In genomic region chr3:126745760-126746394, GRCh38 we compare ENCODE assay signal across 17 cellular contexts. TPM values are rescaled to one million over a fixed set of nuclear protein-coding genes. Genes with fewer than 3 reads are reported as not detected.
DNase-seq lines count a peak whose midpoint lies in the region; ATAC-seq, FAIRE-seq and TF ChIP-seq lines count a peak whose summit lies in the region.
"Had no signal": no experiment of that assay in that cellular context is flagged by ENCODE, and none has a peak within 500 bp of the region (broad histone marks: within the 10 kb centered on the region; RNA-seq: fewer than 3 reads in every experiment).

No MANE protein-coding gene starts in this region.

- TF ChIP-seq CTCF in GM23338 (conservative IDR thresholded peaks at IDR 0.05; ENCODE audit: low read depth in 2 of 2) (no peak), Panc1 (IDR thresholded peaks at IDR 0.05) (no peak), cardiac muscle cell (IDR thresholded peaks at IDR 0.05; ENCODE audit: low read depth, low read length) (no peak), pancreas (IDR thresholded peaks at IDR 0.05) (no peak), glutamatergic neuron (IDR thresholded peaks at IDR 0.05; ENCODE audit: partially characterized antibody, unreplicated experiment) (no peak)

- H3K4me3 Mint-ChIP-seq in GM23338 (no peak overlapping the region), glutamatergic neuron (ENCODE audit: unreplicated experiment) (no peak overlapping the region)
- no peak overlapping the region for H3K4me3 Mint-ChIP-seq in stimulated activated naive CD8-positive, alpha-beta T cell treated with anti-CD3 and anti-CD28 coated beads, Interleukin-15, amount 100 ng/mL, for 72 hours
- H3K4me3 Mint-ChIP-seq: CD8-positive, alpha-beta memory T cell; immature natural killer cell had no signal

- peaks cover 11% of the 10 kb centered on the region for H3K79me2 ChIP-seq in GM23338 (replicated peaks; ENCODE audit: insufficient read depth)

- H3K9me3 ChIP-seq in Panc1 (ENCODE audit: control insufficient read depth, insufficient read depth, low read depth, low read length) = no peaks in the 10 kb centered on the region
- H3K9me3 ChIP-seq in cardiac muscle cell (ENCODE audit: low read depth) = no peaks in the 10 kb centered on the region
- H3K9me3 ChIP-seq in pancreas = no peaks in the 10 kb centered on the region
- H3K9me3 ChIP-seq: SJSA1 had no signal

- H3K4me1 ChIP-seq in GM23338 (ENCODE audit: insufficient read depth) (peaks cover 2% of the 10 kb centered on the region; the same call in 1 of the 2 replicates), Panc1 (ENCODE audit: control insufficient read depth, insufficient read depth, low read length) (peaks cover 7% of the 10 kb centered on the region; the same call in 1 of the 2 replicates), cardiac muscle cell (ENCODE audit: low read depth) (peaks cover 67% of the 10 kb centered on the region), pancreas (peaks cover 0 to 10% (median 0%) of the 10 kb centered on the region in 3 donors)

- WGBS in pancreas, 2 donors = 81 to 82% methylated on average over 6 of the region's 6 CpGs

- peaks cover 10% of the 10 kb centered on the region for H3K27me3 Mint-ChIP-seq in GM23338 (ENCODE audit: insufficient read depth, low read depth, poor library complexity)
- H3K27me3 Mint-ChIP-seq in glutamatergic neuron (ENCODE audit: unreplicated experiment) = peaks cover 8% of the 10 kb centered on the region
- no peaks in the 10 kb centered on the region for H3K27me3 Mint-ChIP-seq in stimulated activated naive CD8-positive, alpha-beta T cell treated with anti-CD3 and anti-CD28 coated beads, Interleukin-15, amount 100 ng/mL, for 72 hours
- H3K27me3 Mint-ChIP-seq: CD8-positive, alpha-beta memory T cell had no signal

- POLR2A ChIA-PET in Panc1 (lab: Charles Lee) = no interaction called here

- no peaks in the 10 kb centered on the region for H3K36me3 ChIP-seq in GM23338 (ENCODE audit: insufficient read depth)
- H3K36me3 ChIP-seq in Panc1 (ENCODE audit: control insufficient read depth, insufficient read depth, low read length) = no peaks in the 10 kb centered on the region
- H3K36me3 ChIP-seq in cardiac muscle cell = no peaks in the 10 kb centered on the region
- no peaks in the 10 kb centered on the region for H3K36me3 ChIP-seq in pancreas
- H3K36me3 ChIP-seq: SJSA1 had no signal

- no TSS peak for BruUV-seq in Panc1 (replicated peaks; lab: Mats Ljungman, UMichigan)

- H3K36me3 Mint-ChIP-seq in GM23338 (ENCODE audit: low read depth) (peaks cover 13% of the 10 kb centered on the region; the same call in 1 of the 3 replicates), glutamatergic neuron (ENCODE audit: unreplicated experiment) (peaks cover 5% of the 10 kb centered on the region)

- H3F3A ChIP-seq in GM23338 (replicated peaks; ENCODE audit: low read depth) = no peaks in the 10 kb centered on the region

- no peak for DNase-seq in GM23338 (ENCODE audit: low spot score)
- DNase-seq in Panc1 (ENCODE audit: low read depth, low spot score) = no peak
- peak in 1 of 2 donors; percentile 44 for DNase-seq in cardiac muscle cell (ENCODE audit: low read depth in 1 of 2, low spot score in 1 of 2)
- DNase-seq in pancreas = peak; percentile 63 to 89 (median 78)
- DNase-seq in glutamatergic neuron = no peak
- no peak for DNase-seq in stimulated activated naive CD8-positive, alpha-beta T cell treated with anti-CD3 and anti-CD28 coated beads, Interleukin-15, amount 100 ng/mL, for 72 hours
- DNase-seq: activated CD4-positive, CD25-positive, alpha-beta regulatory T cell treated with anti-CD3 and anti-CD28 coated beads, Interleukin-2, amount 50 U/mL, for 72 hours; activated effector memory CD4-positive, alpha-beta T cell treated with Interleukin-2 at 50 U/mL for 16 hours; CD8-positive, alpha-beta memory T cell; immature natural killer cell; NCI-H226; stimulated activated CD4-positive, alpha-beta T cell treated with anti-CD3 and anti-CD28 coated beads, Interleukin-2, amount 100 ng/mL, for 24 hours; stimulated activated naive CD4-positive, alpha-beta T cell had no signal

- ATAC-seq in GM23338 (no peak), Panc1 (peak; percentile 49; the same call in 1 of the 2 replicates), pancreas (peak; percentile 68 to 91 (median 86)), GM21786 (IDR thresholded peaks at IDR 0.05; ENCODE audit: unreplicated experiment) (no peak), HG03095 (IDR thresholded peaks at IDR 0.05; ENCODE audit: unreplicated experiment) (no peak)
- ATAC-seq in stimulated activated naive CD8-positive, alpha-beta T cell treated with anti-CD3 and anti-CD28 coated beads, Interleukin-15, amount 100 ng/mL, for 72 hours = no peak
- ATAC-seq: GM12878 had no signal

- in situ Hi-C loops in Panc1 (cut with HindIII; ENCODE audit: low pct_unique_long_range_greater_than_20kb, low sequenced_read_pairs) = no loop called here

- H3K9me3 Mint-ChIP-seq in GM23338 (no peaks in the 10 kb centered on the region), glutamatergic neuron (ENCODE audit: unreplicated experiment) (peaks cover 11% of the 10 kb centered on the region)
- no peaks in the 10 kb centered on the region for H3K9me3 Mint-ChIP-seq in stimulated activated naive CD8-positive, alpha-beta T cell treated with anti-CD3 and anti-CD28 coated beads, Interleukin-15, amount 100 ng/mL, for 72 hours
- H3K9me3 Mint-ChIP-seq: CD8-positive, alpha-beta memory T cell; immature natural killer cell had no signal

- H3K4me3 ChIP-seq in GM23338 = no peak overlapping the region
- H3K4me3 ChIP-seq in Panc1 (ENCODE audit: low read depth in 2 of 2, low read length in 2 of 2) = no peak overlapping the region
- H3K4me3 ChIP-seq in cardiac muscle cell = no peak overlapping the region
- H3K4me3 ChIP-seq in pancreas = no peak overlapping the region
- H3K4me3 ChIP-seq: GM12878, SJSA1 had no signal

- FAIRE-seq in pancreas (lab: Jason Lieb, UNC) = no peak
- FAIRE-seq: GM12878 had no signal

- H3K4me2 ChIP-seq in GM23338 = no peak overlapping the region

- no peaks in the 10 kb centered on the region; the same call in 1 of the 2 replicates for H4K20me1 ChIP-seq in GM23338 (replicated peaks; ENCODE audit: insufficient read depth)

- H3K27me3 ChIP-seq in GM23338 (ENCODE audit: insufficient read depth) (no peaks in the 10 kb centered on the region), Panc1 (ENCODE audit: control insufficient read depth, insufficient read depth, low read length) (no peaks in the 10 kb centered on the region), cardiac muscle cell (no peaks in the 10 kb centered on the region), pancreas (no peaks in the 10 kb centered on the region)
- H3K27me3 ChIP-seq: SJSA1 had no signal

- H3K27ac Mint-ChIP-seq in GM23338 (peak overlapping the region; percentile 68), glutamatergic neuron (ENCODE audit: unreplicated experiment) (no peak overlapping the region)
- H3K27ac Mint-ChIP-seq in stimulated activated naive CD8-positive, alpha-beta T cell treated with anti-CD3 and anti-CD28 coated beads, Interleukin-15, amount 100 ng/mL, for 72 hours = no peak overlapping the region
- H3K27ac Mint-ChIP-seq: immature natural killer cell had no signal

- no peak overlapping the region for H3K27ac ChIP-seq in GM23338 (ENCODE audit: low read depth)
- H3K27ac ChIP-seq in Panc1 (ENCODE audit: low read length) = no peak overlapping the region
- H3K27ac ChIP-seq in cardiac muscle cell = peak overlapping the region; percentile 98
- H3K27ac ChIP-seq in pancreas = no peak overlapping the region

- no peak overlapping the region for H2AFZ ChIP-seq in GM23338

- H3K4me1 Mint-ChIP-seq in GM23338 (peaks cover 19% of the 10 kb centered on the region), glutamatergic neuron (ENCODE audit: low read depth, unreplicated experiment) (peaks cover 52% of the 10 kb centered on the region)
- H3K4me1 Mint-ChIP-seq in stimulated activated naive CD8-positive, alpha-beta T cell treated with anti-CD3 and anti-CD28 coated beads, Interleukin-15, amount 100 ng/mL, for 72 hours = peaks cover 9% of the 10 kb centered on the region

- CTCF ChIA-PET in Panc1 (lab: Charles Lee) = interaction anchor here (0.7 to 1.3 kb wide), 2 partner anchors 9 to 730 kb away, joined by 3 read pairs; no protein-coding TSS in a partner anchor

- 0 out of 2 replicates have a peak, but pooled peaks cover 2% of the 10 kb centered on the region for H3K9me2 ChIP-seq in GM23338 (ENCODE audit: insufficient read depth)

- intact Hi-C loops in Panc1 (cut with micrococcal nuclease; ENCODE audit: unreplicated experiment) (no loop called here), pancreas (cut with DNase I) (no loop called here)

TF ChIP-seq in GM23338, 12 proteins besides CTCF, POLR2A, EP300 and RAD21 (continues in another document):
- TF ChIP-seq ZNF331 (CRISPR knock-in tag; IDR thresholded peaks at IDR 0.05; ENCODE audit: low read depth) (no peak), ETS1 (IDR thresholded peaks at IDR 0.05) (no peak), NANOG (IDR thresholded peaks at IDR 0.05; ENCODE audit: borderline replicate concordance) (no peak), ZNF114 (CRISPR knock-in tag; IDR thresholded peaks at IDR 0.05) (no peak), CREB1 (CRISPR knock-in tag; IDR thresholded peaks at IDR 0.05; ENCODE audit: low read depth) (no peak)

RNA-seq across cellular contexts. Expression of gene CHCHD6, which starts 41.8 kb away (rescaled TPM):
- total RNA-seq in GM23338 (2014; rRNA removed; shearing (Covaris generic)) = 27.1 and 28.8 TPM in 2 replicates
- polyA plus RNA-seq in GM23338 (2016; fragmentation: Nextera tagmentation; extraction: Ambion mirVana) = 42.9 and 43.0 TPM in 2 replicates
- total RNA-seq in Panc1 (2021; ENCODE audit: unreplicated experiment) = 31.5 TPM
- polyA plus RNA-seq in Panc1 (2012; ENCODE audit: insufficient read length) = 47.2 TPM
- 76.0 and 80.1 TPM in 2 replicates for total RNA-seq in cardiac muscle cell
- polyA plus RNA-seq in cardiac muscle cell = 94.9 and 102 TPM in 2 replicates
- total RNA-seq in pancreas = 1 to 10 TPM; 5.0 to 6.4 (median 5.9) TPM
- polyA plus RNA-seq in pancreas = 10 to 100 TPM in 1 of 2 donors, 1 to 10 TPM in 1; 9.1 to 10.9 TPM
- 17.2 TPM for total RNA-seq in glutamatergic neuron (ENCODE audit: unreplicated experiment)

Comparison
In these comparisons a context has a peak if more than half of its experiments do, and no peak if none do; other contexts are left out.
1. ATAC-seq: peak in Panc1 (single experiment) and pancreas (4 of 4); none in GM23338 (single experiment), GM21786 (single experiment), HG03095 (single experiment) and stimulated activated naive CD8-positive, alpha-beta T cell treated with anti-CD3 and anti-CD28 coated beads, Interleukin-15, amount 100 ng/mL, for 72 hours (single experiment).
2. DNase-seq: peak in pancreas (6 of 6); none in GM23338 (single experiment), Panc1 (single experiment), glutamatergic neuron (single experiment) and stimulated activated naive CD8-positive, alpha-beta T cell treated with anti-CD3 and anti-CD28 coated beads, Interleukin-15, amount 100 ng/mL, for 72 hours (0 of 2).